ENCODE assay signal across 9 cellular contexts in genomic region chr17:17922198-17922901, GRCh38. TPM values are rescaled to one million over a fixed set of nuclear protein-coding genes. Genes with fewer than 3 reads are reported as not detected.
DNase-seq lines count a peak whose midpoint lies in the region; ATAC-seq, FAIRE-seq and TF ChIP-seq lines count a peak whose summit lies in the region.
"Had no signal": no experiment of that assay in that cellular context is flagged by ENCODE, and none has a peak within 500 bp of the region (broad histone marks: within the 10 kb centered on the region; RNA-seq: fewer than 3 reads in every experiment).

No MANE protein-coding gene starts in this region.

- no peak for TF ChIP-seq POLR2A in GM12892 (IDR thresholded peaks at IDR 0.05; ENCODE audit: low read depth, low read length)

- no peak for TF ChIP-seq CTCF in coronary artery (IDR thresholded peaks at IDR 0.05)

- peak overlapping the region; percentile 37 to 67 for H3K27ac ChIP-seq in coronary artery
- peak overlapping the region; percentile 67 to 72 for H3K27ac ChIP-seq in mucosa of rectum (ENCODE audit: low read depth in 2 of 2, low read length in 2 of 2)

- no peak for ATAC-seq in GM18511 (IDR thresholded peaks at IDR 0.05; ENCODE audit: unreplicated experiment)

- no peak overlapping the region for H3K9ac ChIP-seq in mucosa of rectum (ENCODE audit: low read depth in 1 of 2, low read length in 2 of 2)

- H3K9me3 ChIP-seq in mucosa of rectum (ENCODE audit: control insufficient read depth in 2 of 2, low read length in 2 of 2) = no peaks in the 10 kb centered on the region
- H3K9me3 ChIP-seq: BE2C had no signal

- H3K4me3 ChIP-seq in coronary artery (no peak overlapping the region), mucosa of rectum (ENCODE audit: low read length in 2 of 2) (no peak overlapping the region)

- no peaks in the 10 kb centered on the region for H3K27me3 ChIP-seq in mucosa of rectum (ENCODE audit: control insufficient read depth in 2 of 2, insufficient read depth in 2 of 2, low read length in 2 of 2)
- H3K27me3 ChIP-seq: BE2C had no signal

- DNase-seq in NOMO-1 treated with DMSO at 0.1 percent for 48 hours (lab: John Stamatoyannopoulos, UW; ENCODE audit: unreplicated experiment) = peak; percentile 48
- DNase-seq in coronary artery (ENCODE audit: low spot score) = no peak
- no peak for DNase-seq in GM12892 (ENCODE audit: insufficient read length)
- no peak for DNase-seq in Kasumi-1 (lab: John Stamatoyannopoulos, UW)
- no peak for DNase-seq in activated CD8-positive, alpha-beta memory T cell treated with anti-CD3 and anti-CD28 coated beads, Interleukin-2, amount 50 U/mL, for 48 hours
- DNase-seq: BE2C had no signal

- peaks cover 22 to 28% of the 10 kb centered on the region in 2 donors for H3K4me1 ChIP-seq in mucosa of rectum (ENCODE audit: control insufficient read depth in 2 of 2, insufficient read depth in 2 of 2, low read length in 2 of 2)

- H3K36me3 ChIP-seq in mucosa of rectum (ENCODE audit: control insufficient read depth in 2 of 2, insufficient read depth in 2 of 2, low read length in 2 of 2) = no peaks in the 10 kb centered on the region
- H3K36me3 ChIP-seq: BE2C had no signal

- peak; percentile 94 for FAIRE-seq in A204.1 (lab: Jason Lieb, UNC)
- no peak for FAIRE-seq in GM12892 (lab: Jason Lieb, UNC)

RNA-seq across cellular contexts. Expression of gene TOM1L2, which starts 49.9 kb away (rescaled TPM):
- 4.8 TPM for polyA plus RNA-seq in GM12892 (2012; ENCODE audit: missing spikeins)

RNA-seq across cellular contexts. Expression of gene DRC3, which starts 50.3 kb away (rescaled TPM):
- polyA plus RNA-seq in GM12892 (2012; ENCODE audit: missing spikeins) = 1.0 TPM
